Comparison of ENCODE assay signal across 2 cellular contexts in the genomic region with DNA sequence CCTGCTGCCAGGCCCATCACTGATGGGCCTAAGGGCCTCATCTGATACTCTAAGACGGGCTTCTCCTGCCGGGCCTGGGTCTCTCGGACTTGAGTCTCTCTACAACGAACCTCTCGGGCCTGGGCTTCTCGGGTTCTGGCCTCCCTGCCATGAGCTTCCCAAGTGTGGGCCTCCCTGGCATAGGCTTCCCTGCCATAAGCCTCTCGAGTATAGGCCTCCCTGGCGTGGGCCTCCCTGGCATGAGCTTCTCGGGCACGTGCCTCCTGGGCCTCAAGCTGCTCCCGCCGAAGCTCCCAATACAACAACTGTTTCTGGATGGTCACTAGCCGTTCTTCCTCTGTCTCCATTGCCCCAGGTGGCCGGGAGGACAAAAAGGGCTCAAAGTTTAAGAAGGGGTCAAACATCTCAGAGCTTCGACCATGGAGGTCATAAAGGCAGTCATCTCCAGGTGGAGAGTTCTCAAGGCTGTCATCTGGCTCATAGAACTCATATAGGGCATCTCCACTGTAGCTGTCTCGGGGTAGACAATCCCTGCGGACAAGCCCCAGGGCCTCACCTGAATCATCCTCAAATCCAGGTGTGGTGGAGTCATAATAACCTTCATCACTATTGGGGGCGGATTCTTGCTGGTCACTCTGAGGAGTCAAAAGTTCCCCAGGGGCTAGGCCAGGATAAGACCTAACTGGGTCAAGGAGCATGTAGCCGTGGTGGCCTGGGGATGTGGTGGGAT.
TF ChIP-seq lines count a peak whose summit lies in the region.

No MANE protein-coding gene starts in this region.

TF ChIP-seq in HepG2, 621 proteins besides CTCF, POLR2A, EP300 and RAD21:
- TF ChIP-seq MAX (IDR thresholded peaks at IDR 0.05): no peak
- TF ChIP-seq ETV6 (CRISPR knock-in tag; conservative IDR thresholded peaks at IDR 0.05): no peak
- TF ChIP-seq, protein P1, sequence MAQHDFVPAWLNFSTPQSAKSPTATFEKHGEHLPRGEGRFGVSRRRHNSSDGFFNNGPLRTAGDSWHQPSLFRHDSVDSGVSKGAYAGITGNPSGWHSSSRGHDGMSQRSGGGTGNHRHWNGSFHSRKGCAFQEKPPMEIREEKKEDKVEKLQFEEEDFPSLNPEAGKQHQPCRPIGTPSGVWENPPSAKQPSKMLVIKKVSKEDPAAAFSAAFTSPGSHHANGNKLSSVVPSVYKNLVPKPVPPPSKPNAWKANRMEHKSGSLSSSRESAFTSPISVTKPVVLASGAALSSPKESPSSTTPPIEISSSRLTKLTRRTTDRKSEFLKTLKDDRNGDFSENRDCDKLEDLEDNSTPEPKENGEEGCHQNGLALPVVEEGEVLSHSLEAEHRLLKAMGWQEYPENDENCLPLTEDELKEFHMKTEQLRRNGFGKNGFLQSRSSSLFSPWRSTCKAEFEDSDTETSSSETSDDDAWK (CRISPR knock-in tag; IDR thresholded peaks at IDR 0.05): no peak
- no peak for TF ChIP-seq BATF2 (CRISPR knock-in tag; IDR thresholded peaks at IDR 0.05)
- no peak for TF ChIP-seq ONECUT2 (CRISPR knock-in tag; IDR thresholded peaks at IDR 0.05)
- TF ChIP-seq SRSF1 (optimal IDR thresholded peaks at IDR 0.05; ENCODE audit: low read depth, low read length): no peak
- TF ChIP-seq, protein P2, sequence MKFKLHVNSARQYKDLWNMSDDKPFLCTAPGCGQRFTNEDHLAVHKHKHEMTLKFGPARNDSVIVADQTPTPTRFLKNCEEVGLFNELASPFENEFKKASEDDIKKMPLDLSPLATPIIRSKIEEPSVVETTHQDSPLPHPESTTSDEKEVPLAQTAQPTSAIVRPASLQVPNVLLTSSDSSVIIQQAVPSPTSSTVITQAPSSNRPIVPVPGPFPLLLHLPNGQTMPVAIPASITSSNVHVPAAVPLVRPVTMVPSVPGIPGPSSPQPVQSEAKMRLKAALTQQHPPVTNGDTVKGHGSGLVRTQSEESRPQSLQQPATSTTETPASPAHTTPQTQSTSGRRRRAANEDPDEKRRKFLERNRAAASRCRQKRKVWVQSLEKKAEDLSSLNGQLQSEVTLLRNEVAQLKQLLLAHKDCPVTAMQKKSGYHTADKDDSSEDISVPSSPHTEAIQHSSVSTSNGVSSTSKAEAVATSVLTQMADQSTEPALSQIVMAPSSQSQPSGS (CRISPR knock-in tag; IDR thresholded peaks at IDR 0.05): no peak
- no peak for TF ChIP-seq SIN3A (IDR thresholded peaks at IDR 0.05; ENCODE audit: borderline replicate concordance, low read depth, low read length)
- no peak for TF ChIP-seq MYNN (CRISPR knock-in tag; IDR thresholded peaks at IDR 0.05; ENCODE audit: low read depth)
- no peak for TF ChIP-seq RXRB (CRISPR knock-in tag; IDR thresholded peaks at IDR 0.05; ENCODE audit: borderline replicate concordance)
- TF ChIP-seq, protein P3, sequence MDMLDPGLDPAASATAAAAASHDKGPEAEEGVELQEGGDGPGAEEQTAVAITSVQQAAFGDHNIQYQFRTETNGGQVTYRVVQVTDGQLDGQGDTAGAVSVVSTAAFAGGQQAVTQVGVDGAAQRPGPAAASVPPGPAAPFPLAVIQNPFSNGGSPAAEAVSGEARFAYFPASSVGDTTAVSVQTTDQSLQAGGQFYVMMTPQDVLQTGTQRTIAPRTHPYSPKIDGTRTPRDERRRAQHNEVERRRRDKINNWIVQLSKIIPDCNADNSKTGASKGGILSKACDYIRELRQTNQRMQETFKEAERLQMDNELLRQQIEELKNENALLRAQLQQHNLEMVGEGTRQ (IDR thresholded peaks at IDR 0.05; ENCODE audit: low read depth, low read length): no peak
- TF ChIP-seq, protein P3 (CRISPR knock-in tag; IDR thresholded peaks at IDR 0.05; ENCODE audit: borderline replicate concordance): no peak

TF ChIP-seq in K562, 482 proteins besides CTCF, POLR2A, EP300 and RAD21:
- no peak for TF ChIP-seq RBM15 (IDR thresholded peaks at IDR 0.05; ENCODE audit: insufficient read depth, low read length)
- TF ChIP-seq ZBED1 (IDR thresholded peaks at IDR 0.05): no peak
- no peak for TF ChIP-seq ETV1 (tag; conservative IDR thresholded peaks at IDR 0.05; ENCODE audit: low read depth)
- TF ChIP-seq RBFOX2 (IDR thresholded peaks at IDR 0.05; ENCODE audit: low read depth, low read length): no peak
- no peak for TF ChIP-seq ZNF212 (CRISPR knock-in tag; IDR thresholded peaks at IDR 0.05)
- no peak for TF ChIP-seq TEAD1 (CRISPR knock-in tag; IDR thresholded peaks at IDR 0.05)
- TF ChIP-seq YBX1 (IDR thresholded peaks at IDR 0.05): no peak
- TF ChIP-seq PTBP1 (IDR thresholded peaks at IDR 0.05; ENCODE audit: low read depth, low read length): no peak
- TF ChIP-seq MAFK (IDR thresholded peaks at IDR 0.05; ENCODE audit: low read length): no peak
- no peak for TF ChIP-seq SIX5 (IDR thresholded peaks at IDR 0.05; ENCODE audit: borderline replicate concordance in 1 of 2, insufficient read depth in 1 of 2, low read depth in 1 of 2, low read length in 2 of 2)
- no peak for TF ChIP-seq THAP7 (CRISPR knock-in tag; IDR thresholded peaks at IDR 0.05)
TF ChIP-seq in K562: peak in this region for 0.
